15 cellular contexts compared by ENCODE assay signal in genomic region chr4:83993774-83994173, GRCh38.
DNase-seq lines count a peak whose midpoint lies in the region; ATAC-seq and TF ChIP-seq lines count a peak whose summit lies in the region.
"Had no signal": no experiment of that assay in that cellular context is flagged by ENCODE, and none has a peak within 500 bp of the region (broad histone marks: within the 10 kb centered on the region; RNA-seq: fewer than 3 reads in every experiment).

No MANE protein-coding gene starts in this region.

- H4K5ac ChIP-seq in H9 (ENCODE audit: insufficient read length, low read depth, low read length) = no peak overlapping the region

- H3K79me2 ChIP-seq in DOHH2 (ENCODE audit: control insufficient read depth, low read length) = no peaks in the 10 kb centered on the region
- H3K79me2 ChIP-seq in H9 (ENCODE audit: insufficient read depth, low read length) = no peaks in the 10 kb centered on the region
- H3K79me2 ChIP-seq in hepatocyte = no peaks in the 10 kb centered on the region
- H3K79me2 ChIP-seq: parathyroid adenoma had no signal

- H3F3A ChIP-seq in DOHH2 (ENCODE audit: control insufficient read depth, insufficient read depth) = no peaks in the 10 kb centered on the region

- no peak overlapping the region for H3K18ac ChIP-seq in H9 (ENCODE audit: insufficient read length, low read depth, low read length)

- H2BK15ac ChIP-seq in H9 (ENCODE audit: low read depth, low read length) = no peak overlapping the region

- H2BK20ac ChIP-seq in H9 (ENCODE audit: low read depth, low read length, poor library complexity, severe bottlenecking) = no peak overlapping the region

- no peaks in the 10 kb centered on the region for H3K27me3 Mint-ChIP-seq in H9 (ENCODE audit: low read depth)
- H3K27me3 Mint-ChIP-seq: memory B cell; stimulated activated memory B cell treated with anti-CD40 and anti-IgM and Interleukin-4, amounts not matched to agents 10 μg/mL and 1 μg/mL and 100 μg/mL, for 72 hours had no signal

- no peak overlapping the region for H3K27ac Mint-ChIP-seq in H9
- H3K27ac Mint-ChIP-seq: memory B cell; stimulated activated memory B cell treated with anti-CD40 and anti-IgM and Interleukin-4, amounts not matched to agents 10 μg/mL and 1 μg/mL and 100 μg/mL, for 72 hours had no signal

- no peak overlapping the region for H3T11ph ChIP-seq in H9 (ENCODE audit: low read length)

- no peak overlapping the region for H2BK120ac ChIP-seq in H9 (ENCODE audit: low read depth, low read length, poor library complexity, severe bottlenecking)

- H3K79me1 ChIP-seq in H9 (ENCODE audit: insufficient read depth, low read depth, low read length, poor library complexity, severe bottlenecking) = no peaks in the 10 kb centered on the region

- H2AFZ ChIP-seq in H9 (ENCODE audit: low read length) (no peak overlapping the region), hepatocyte (no peak overlapping the region)
- H2AFZ ChIP-seq: parathyroid adenoma had no signal

- peaks cover 17 to 19% of the 10 kb centered on the region in 2 experiments for H3K4me1 Mint-ChIP-seq in H9
- H3K4me1 Mint-ChIP-seq: memory B cell; stimulated activated memory B cell treated with anti-CD40 and anti-IgM and Interleukin-4, amounts not matched to agents 10 μg/mL and 1 μg/mL and 100 μg/mL, for 72 hours had no signal

- no peak overlapping the region for H3K4ac ChIP-seq in H9 (ENCODE audit: low read depth, low read length)

- DNase-seq in H9 (peak; percentile 77), SJCRH30 (peak; percentile 30 to 37), hepatocyte (ENCODE audit: low spot score) (no peak), NCI-H2107 treated with DMSO at 0.1 percent for 48 hours (lab: John Stamatoyannopoulos, UW; ENCODE audit: unreplicated experiment) (no peak), COLO829 (ENCODE audit: low spot score) (no peak), GM19238 (ENCODE audit: insufficient read length, low spot score) (no peak)
- DNase-seq: activated effector memory CD4-positive, alpha-beta T cell treated with anti-CD3 and anti-CD28 coated beads, Interleukin-2, amount 50 U/mL, for 16 hours; NCI-H2029; stimulated activated CD4-positive, alpha-beta T cell treated with anti-CD3 and anti-CD28 coated beads, Interleukin-1b, Interleukin-23, amount 100 ng/mL, for 48 hours; T-helper 1 cell had no signal

- H3K36me3 ChIP-seq in DOHH2 (ENCODE audit: control insufficient read depth, low read length) (no peaks in the 10 kb centered on the region), SJCRH30 (no peaks in the 10 kb centered on the region), hepatocyte (replicated peaks; ENCODE audit: insufficient read depth, low read depth) (no peaks in the 10 kb centered on the region)

- no peak for ATAC-seq in GM19023 (IDR thresholded peaks at IDR 0.05; ENCODE audit: unreplicated experiment)
- ATAC-seq: stimulated activated memory B cell treated with anti-CD40 and anti-IgM and Interleukin-4, amounts not matched to agents 10 μg/mL and 1 μg/mL and 100 μg/mL, for 72 hours had no signal

- H3K4me3 Mint-ChIP-seq in H9 = no peak overlapping the region
- H3K4me3 Mint-ChIP-seq: memory B cell; stimulated activated memory B cell treated with anti-CD40 and anti-IgM and Interleukin-4, amounts not matched to agents 10 μg/mL and 1 μg/mL and 100 μg/mL, for 72 hours had no signal

- H3K27ac ChIP-seq in DOHH2 (ENCODE audit: low read depth, low read length) = no peak overlapping the region
- H3K27ac ChIP-seq in H9 (ENCODE audit: insufficient read length, low read depth, low read length) = no peak overlapping the region
- H3K27ac ChIP-seq in SJCRH30 = no peak overlapping the region
- no peak overlapping the region for H3K27ac ChIP-seq in hepatocyte
- H3K27ac ChIP-seq: parathyroid adenoma had no signal

- H4K8ac ChIP-seq in H9 (replicated peaks; ENCODE audit: insufficient read length, low read depth, low read length) = no peak overlapping the region

- no peak overlapping the region for H3K56ac ChIP-seq in H9 (ENCODE audit: insufficient read length, low read depth, low read length)

- H3K14ac ChIP-seq in H9 (ENCODE audit: insufficient read depth, low read length) = no peak overlapping the region

- peaks cover 3 to 5% of the 10 kb centered on the region in 2 experiments; a peak in 3 of 5 replicates for H3K9me3 Mint-ChIP-seq in H9

- H3K23me2 ChIP-seq in H9 (ENCODE audit: insufficient read length, low read depth, low read length, poor library complexity, severe bottlenecking) = no peaks in the 10 kb centered on the region

- H2BK12ac ChIP-seq in H9 (ENCODE audit: insufficient read length, low read depth, low read length) = no peak overlapping the region

- H3K4me1 ChIP-seq in DOHH2 (ENCODE audit: control insufficient read depth, low read length) (no peaks in the 10 kb centered on the region), H9 (ENCODE audit: insufficient read depth, low read length) (no peaks in the 10 kb centered on the region), SJCRH30 (no peaks in the 10 kb centered on the region), hepatocyte (ENCODE audit: insufficient read depth) (no peaks in the 10 kb centered on the region)
- H3K4me1 ChIP-seq: parathyroid adenoma had no signal

- no peak overlapping the region for H2BK5ac ChIP-seq in H9 (ENCODE audit: insufficient read length, low read length)

- H2AK5ac ChIP-seq in H9 (ENCODE audit: insufficient read length, low read length) = no peak overlapping the region

- H3K9me2 ChIP-seq in DOHH2 (replicated peaks; ENCODE audit: control insufficient read depth, low read length) = no peaks in the 10 kb centered on the region
- H3K9me2 ChIP-seq in hepatocyte (replicated peaks; ENCODE audit: insufficient read depth) = no peaks in the 10 kb centered on the region

- H3K4me3 ChIP-seq in DOHH2 (ENCODE audit: low read length) (no peak overlapping the region), SJCRH30 (no peak overlapping the region), hepatocyte (no peak overlapping the region)

- H3K36me3 Mint-ChIP-seq in H9 (ENCODE audit: insufficient read depth in 1 of 3, low read depth in 3 of 3) = peaks cover 0 to 8% (median 3%) of the 10 kb centered on the region in 3 experiments; a peak in 3 of 7 replicates
- H3K36me3 Mint-ChIP-seq: stimulated activated memory B cell treated with anti-CD40 and anti-IgM and Interleukin-4, amounts not matched to agents 10 μg/mL and 1 μg/mL and 100 μg/mL, for 72 hours had no signal

- H3K27me3 ChIP-seq in DOHH2 (ENCODE audit: control insufficient read depth, low read length) = no peaks in the 10 kb centered on the region
- H3K27me3 ChIP-seq in H9 (ENCODE audit: insufficient read depth, low read length) = no peaks in the 10 kb centered on the region
- no peaks in the 10 kb centered on the region for H3K27me3 ChIP-seq in SJCRH30
- H3K27me3 ChIP-seq in hepatocyte = no peaks in the 10 kb centered on the region

- H3K4me2 ChIP-seq in DOHH2 (ENCODE audit: low read length) (no peak overlapping the region), H9 (ENCODE audit: insufficient read depth, insufficient read length, low read length) (no peak overlapping the region), hepatocyte (no peak overlapping the region)

- H4K20me1 ChIP-seq in DOHH2 (ENCODE audit: control insufficient read depth, insufficient read depth, low read depth, low read length) = no peaks in the 10 kb centered on the region
- H4K20me1 ChIP-seq in H9 (ENCODE audit: control insufficient read depth, insufficient read depth, insufficient read length) = no peaks in the 10 kb centered on the region
- no peaks in the 10 kb centered on the region for H4K20me1 ChIP-seq in hepatocyte (ENCODE audit: insufficient read depth, poor library complexity, severe bottlenecking)

- H3K9me3 ChIP-seq in DOHH2 (ENCODE audit: control insufficient read depth, insufficient read depth, low read length) (no peaks in the 10 kb centered on the region), H9 (ENCODE audit: control insufficient read depth, low read depth, low read length) (no peaks in the 10 kb centered on the region), SJCRH30 (replicated peaks) (no peaks in the 10 kb centered on the region), hepatocyte (ENCODE audit: low read depth) (no peaks in the 10 kb centered on the region)

- H4K91ac ChIP-seq in H9 (ENCODE audit: insufficient read length, low read depth, low read length) = no peak overlapping the region

- WGBS in H9 (ENCODE audit: extremely low coverage, insufficient read length, low lambda C conversion rate) = no CpG with 5 or more reads among the region's 7 CpGs
- 45% methylated on average over 7 of the region's 7 CpGs for WGBS in hepatocyte (ENCODE audit: low lambda C conversion rate, missing lambda C conversion rate)

- no peak overlapping the region for H3K9ac ChIP-seq in H9 (ENCODE audit: extremely low read depth, insufficient read length, low read length)
- H3K9ac ChIP-seq: parathyroid adenoma had no signal

- no peak overlapping the region for H3K23ac ChIP-seq in H9 (ENCODE audit: insufficient read length, low read depth, low read length)

- TF ChIP-seq CTCF in DOHH2 (IDR thresholded peaks at IDR 0.05; ENCODE audit: low read depth, low read length, poor library complexity, severe bottlenecking) (peak; percentile 46), H9 (conservative IDR thresholded peaks at IDR 0.05) (peak; percentile 80), hepatocyte (IDR thresholded peaks at IDR 0.05; ENCODE audit: poor library complexity) (peak; percentile 12)

Comparison
In these comparisons a context has a peak if more than half of its experiments do, and no peak if none do; other contexts are left out.
1. CTCF ChIP-seq: peak in every context shown above with its lines; median percentile 80 in H9; 46 in DOHH2; 12 in hepatocyte.
2. DNase-seq: peak in H9 (single experiment) and SJCRH30 (2 of 2); none in hepatocyte (single experiment), NCI-H2107 treated with DMSO at 0.1 percent for 48 hours (single experiment), COLO829 (single experiment) and GM19238 (single experiment).